In the genomic region with DNA sequence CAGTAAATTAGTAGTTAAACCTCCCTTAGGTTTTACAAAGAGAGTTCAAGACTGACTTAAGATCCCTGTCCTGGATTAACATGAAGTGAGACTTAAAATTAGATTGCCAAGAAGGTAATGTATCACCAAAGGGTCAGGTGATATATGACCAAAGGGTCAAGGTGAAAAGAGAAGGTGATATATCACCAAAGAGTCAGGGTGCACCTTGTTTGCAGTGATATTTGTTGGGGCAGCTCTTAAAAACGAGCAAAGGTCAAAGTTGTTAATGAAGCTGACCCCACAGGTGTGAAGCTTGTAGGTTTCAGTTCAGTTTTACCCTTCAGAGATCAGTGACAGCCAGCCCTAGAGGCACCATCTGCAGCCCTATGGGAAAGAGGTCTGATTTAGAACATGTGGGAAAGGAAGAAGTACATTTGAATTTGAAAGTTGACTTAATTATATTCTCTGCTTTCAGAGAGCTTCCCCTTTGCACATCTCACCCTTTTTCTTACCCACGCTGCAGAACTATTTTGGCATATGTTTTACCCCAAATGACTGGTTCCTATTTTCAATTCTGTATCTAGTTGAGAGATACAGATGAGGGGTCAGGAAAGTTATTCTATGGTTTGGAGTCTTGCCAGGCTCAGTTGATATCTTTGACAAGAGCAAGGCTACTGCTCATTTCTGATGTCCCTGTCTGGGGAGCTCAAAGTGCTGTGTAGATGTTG, we compare ENCODE assay signal across 13 cellular contexts.
A peak's percentile ranks its signal among the peaks of the same experiment; 100 is the strongest.
DNase-seq lines count a peak whose midpoint lies in the region; ATAC-seq and TF ChIP-seq lines count a peak whose summit lies in the region.
"Had no signal": no experiment of that assay in that cellular context is flagged by ENCODE, and none has a peak within 500 bp of the region (broad histone marks: within the 10 kb centered on the region; RNA-seq: fewer than 3 reads in every experiment).

No MANE protein-coding gene starts in this region.

- POLR2A ChIA-PET in HEK293T (lab: Yijun Ruan, JAX): no interaction called here
- POLR2A ChIA-PET in PC-9 (lab: Charles Lee; ENCODE audit: unreplicated experiment): no interaction called here

- H2AFZ ChIP-seq in PC-9: no peak overlapping the region

- H3K4me2 ChIP-seq in PC-9: no peak overlapping the region

- H3K9me2 ChIP-seq in PC-9 (ENCODE audit: insufficient read depth): no peaks in the 10 kb centered on the region

- no peaks in the 10 kb centered on the region for H3K79me2 ChIP-seq in PC-9 (ENCODE audit: low read depth)

- no peak overlapping the region for H3K4me3 Mint-ChIP-seq in T-helper 17 cell

- CTCF ChIA-PET in HEK293T (lab: Yijun Ruan, JAX): no interaction called here
- CTCF ChIA-PET in PC-9 (lab: Charles Lee): no interaction called here

- no peaks in the 10 kb centered on the region for H3K27me3 ChIP-seq in PC-9 (ENCODE audit: insufficient read depth, low read depth)

- no peak for DNase-seq in T-helper 17 cell
- no peak for DNase-seq in cerebellar cortex (ENCODE audit: low spot score)
- no peak for DNase-seq in HEK293T (ENCODE audit: extremely low spot score)
- no peak for DNase-seq in NCI-H1436 (lab: John Stamatoyannopoulos, UW)
- DNase-seq in PC-9: no peak
- DNase-seq: DMS153, kidney glomerular epithelial cell, NCI-H526 treated with DMSO at 0.1 percent for 48 hours, psoas muscle had no signal

- H3K9me3 ChIP-seq in T-helper 17 cell (ENCODE audit: control insufficient read depth, low read length, poor library complexity, severe bottlenecking) (peaks cover 3% of the 10 kb centered on the region), PC-9 (ENCODE audit: insufficient read depth, low read depth) (no peaks in the 10 kb centered on the region)
- H3K9me3 ChIP-seq: psoas muscle had no signal

- H3K4me1 Mint-ChIP-seq in T-helper 17 cell: no peaks in the 10 kb centered on the region

- H3K4me1 ChIP-seq in PC-9 (replicated peaks; ENCODE audit: insufficient read depth): no peaks in the 10 kb centered on the region
- H3K4me1 ChIP-seq: psoas muscle had no signal

- H3K27me3 Mint-ChIP-seq in T-helper 17 cell: peaks cover 14% of the 10 kb centered on the region

- no peaks in the 10 kb centered on the region for H3K36me3 Mint-ChIP-seq in T-helper 17 cell (ENCODE audit: low read depth)

- intact Hi-C loops in PC-9 (cut with micrococcal nuclease; ENCODE audit: unreplicated experiment): no loop called here

- H3K27ac ChIP-seq in PC-9: no peak overlapping the region
- H3K27ac ChIP-seq: psoas muscle, VCaP had no signal

- no peaks in the 10 kb centered on the region for H3F3A ChIP-seq in PC-9 (ENCODE audit: insufficient read depth, low read depth)

- no peak for TF ChIP-seq CTCF in PC-9 (conservative IDR thresholded peaks at IDR 0.05)

- no peaks in the 10 kb centered on the region for H4K20me1 ChIP-seq in PC-9 (ENCODE audit: insufficient read depth)

- BruUV-seq in PC-9 (replicated peaks; lab: Mats Ljungman, UMichigan): no TSS peak

- no peaks in the 10 kb centered on the region for H3K36me3 ChIP-seq in PC-9 (ENCODE audit: low read depth)

- H3K27ac Mint-ChIP-seq in T-helper 17 cell: no peak overlapping the region

- no peak overlapping the region for H3K4me3 ChIP-seq in PC-9
- H3K4me3 ChIP-seq: psoas muscle had no signal

- ATAC-seq in GM18499 (IDR thresholded peaks at IDR 0.05; ENCODE audit: insufficient read depth, unreplicated experiment): peak; percentile 59
- peak; percentile 67 for ATAC-seq in GM21360 (IDR thresholded peaks at IDR 0.05; ENCODE audit: unreplicated experiment)
- peak; percentile 72 for ATAC-seq in HG03066 (IDR thresholded peaks at IDR 0.05; ENCODE audit: low read depth, unreplicated experiment)
- ATAC-seq in T-helper 17 cell: peak; percentile 35
- ATAC-seq: psoas muscle had no signal

TF ChIP-seq in HEK293T, 16 proteins besides CTCF, POLR2A, EP300 and RAD21:
- no peak for TF ChIP-seq BHLHE40 (IDR thresholded peaks at IDR 0.05; ENCODE audit: borderline replicate concordance)
- no peak for TF ChIP-seq ZNF384 (IDR thresholded peaks at IDR 0.05)
- no peak for TF ChIP-seq SP1 (IDR thresholded peaks at IDR 0.05)
- TF ChIP-seq FOXK2 (IDR thresholded peaks at IDR 0.05): no peak
- TF ChIP-seq FOXA1 (IDR thresholded peaks at IDR 0.05): no peak
- TF ChIP-seq L3MBTL2 (conservative IDR thresholded peaks at IDR 0.05): no peak
- TF ChIP-seq FOXM1 (IDR thresholded peaks at IDR 0.05; ENCODE audit: borderline replicate concordance): no peak
- TF ChIP-seq TARDBP (IDR thresholded peaks at IDR 0.05): no peak
- TF ChIP-seq NFRKB (IDR thresholded peaks at IDR 0.05): no peak
- no peak for TF ChIP-seq SUZ12 (IDR thresholded peaks at IDR 0.05)
- no peak for TF ChIP-seq LEF1 (IDR thresholded peaks at IDR 0.05; ENCODE audit: borderline replicate concordance)
- TF ChIP-seq, protein P1, sequence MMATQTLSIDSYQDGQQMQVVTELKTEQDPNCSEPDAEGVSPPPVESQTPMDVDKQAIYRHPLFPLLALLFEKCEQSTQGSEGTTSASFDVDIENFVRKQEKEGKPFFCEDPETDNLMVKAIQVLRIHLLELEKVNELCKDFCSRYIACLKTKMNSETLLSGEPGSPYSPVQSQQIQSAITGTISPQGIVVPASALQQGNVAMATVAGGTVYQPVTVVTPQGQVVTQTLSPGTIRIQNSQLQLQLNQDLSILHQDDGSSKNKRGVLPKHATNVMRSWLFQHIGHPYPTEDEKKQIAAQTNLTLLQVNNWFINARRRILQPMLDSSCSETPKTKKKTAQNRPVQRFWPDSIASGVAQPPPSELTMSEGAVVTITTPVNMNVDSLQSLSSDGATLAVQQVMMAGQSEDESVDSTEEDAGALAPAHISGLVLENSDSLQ (IDR thresholded peaks at IDR 0.05): no peak
- TF ChIP-seq ARNT (IDR thresholded peaks at IDR 0.05): no peak
- TF ChIP-seq CTBP1 (IDR thresholded peaks at IDR 0.05; ENCODE audit: borderline replicate concordance): no peak
- no peak for TF ChIP-seq ELF4 (IDR thresholded peaks at IDR 0.05)
- no peak for TF ChIP-seq HDGF (IDR thresholded peaks at IDR 0.05; ENCODE audit: borderline replicate concordance)
